1 cellular context compared by ENCODE assay signal in genomic region chr12:46383654-46384450, GRCh38.
TF ChIP-seq lines count a peak whose summit lies in the region.

No MANE protein-coding gene starts in this region.

TF ChIP-seq in GM12878, 131 proteins besides CTCF, POLR2A, EP300 and RAD21 (continued from another document and continues in another):
- TF ChIP-seq HDGF (IDR thresholded peaks at IDR 0.05) (0 out of 2 replicates have a peak, but pooled peaks have one; percentile 49), BACH1 (IDR thresholded peaks at IDR 0.05; ENCODE audit: borderline replicate concordance) (peak; percentile 95), ELK1 (IDR thresholded peaks at IDR 0.05; ENCODE audit: low read depth, low read length) (peak; percentile 2; the same call in 1 of the 2 replicates), CREB1 (IDR thresholded peaks at IDR 0.05; ENCODE audit: low read depth) (peak; percentile 81), ZBTB4 (CRISPR knock-in tag; IDR thresholded peaks at IDR 0.05) (no peak), CREM (IDR thresholded peaks at IDR 0.05; ENCODE audit: low read depth) (peak; percentile 78), ZZZ3 (IDR thresholded peaks at IDR 0.05; ENCODE audit: control insufficient read depth, insufficient read length, low read depth) (no peak), REST (IDR thresholded peaks at IDR 0.05; ENCODE audit: low read depth, low read length) (no peak), IKZF1 (conservative IDR thresholded peaks at IDR 0.05) (peak; percentile 89), PKNOX1 (IDR thresholded peaks at IDR 0.05) (peak; percentile 6; the same call in 1 of the 2 replicates), ZBTB40 (IDR thresholded peaks at IDR 0.05; ENCODE audit: borderline replicate concordance) (peak; percentile 2; the same call in 1 of the 2 replicates), CHD1 (IDR thresholded peaks at IDR 0.05; ENCODE audit: low read depth, low read length) (0 out of 2 replicates have a peak, but pooled peaks have one; percentile 24), MTA3 (IDR thresholded peaks at IDR 0.05; ENCODE audit: borderline replicate concordance, low read length) (peak; percentile 48; the same call in 1 of the 2 replicates), PML (IDR thresholded peaks at IDR 0.05; ENCODE audit: low read length) (peak; percentile 87), RELB (IDR thresholded peaks at IDR 0.05; ENCODE audit: low read depth) (peak; percentile 11), EED (IDR thresholded peaks at IDR 0.05; ENCODE audit: low read depth) (peak; percentile 49; the same call in 1 of the 2 replicates), IKZF2 (IDR thresholded peaks at IDR 0.05) (peak; percentile 71 to 87), NR2F1 (conservative IDR thresholded peaks at IDR 0.05) (peak; percentile 45; the same call in 1 of the 2 replicates), TARDBP (IDR thresholded peaks at IDR 0.05; ENCODE audit: borderline replicate concordance) (peak; percentile 4; the same call in 1 of the 2 replicates), NFXL1 (IDR thresholded peaks at IDR 0.05; ENCODE audit: borderline replicate concordance) (no peak), DPF2 (IDR thresholded peaks at IDR 0.05) (peak; percentile 75), ZBTB11 (CRISPR knock-in tag; IDR thresholded peaks at IDR 0.05) (no peak), SMARCA5 (IDR thresholded peaks at IDR 0.05) (peak; percentile 80; the same call in 1 of the 2 replicates), NKRF (conservative IDR thresholded peaks at IDR 0.05) (peak; percentile 83), ZNF274 (IDR thresholded peaks at IDR 0.05; ENCODE audit: insufficient read depth, insufficient read length) (no peak), PAX5 (IDR thresholded peaks at IDR 0.05; ENCODE audit: borderline replicate concordance, low read depth, low read length) (peak; percentile 58; the same call in 1 of the 2 replicates), CHD2 (IDR thresholded peaks at IDR 0.05; ENCODE audit: borderline replicate concordance, low read depth, low read length) (no peak), FOXK2 (IDR thresholded peaks at IDR 0.05) (no peak), TCF12 (IDR thresholded peaks at IDR 0.05; ENCODE audit: low read depth, low read length) (peak; percentile 38; the same call in 1 of the 2 replicates), KAT2A (conservative IDR thresholded peaks at IDR 0.05; ENCODE audit: control insufficient read depth, low read depth, low read length) (no peak), BMI1 (IDR thresholded peaks at IDR 0.05; ENCODE audit: borderline replicate concordance) (0 out of 2 replicates have a peak, but pooled peaks have one; percentile 19), BHLHE40 (IDR thresholded peaks at IDR 0.05; ENCODE audit: borderline replicate concordance in 1 of 2, low read depth in 2 of 2, low read length in 1 of 2) (peak; percentile 14 to 41; a peak in 3 of 4 replicates), NBN (IDR thresholded peaks at IDR 0.05) (peak; percentile 89; the same call in 1 of the 2 replicates), MLLT1 (IDR thresholded peaks at IDR 0.05) (peak; percentile 81; the same call in 1 of the 2 replicates), PAX8 (IDR thresholded peaks at IDR 0.05) (no peak)
